11 cellular contexts compared by ENCODE assay signal in the genomic region with DNA sequence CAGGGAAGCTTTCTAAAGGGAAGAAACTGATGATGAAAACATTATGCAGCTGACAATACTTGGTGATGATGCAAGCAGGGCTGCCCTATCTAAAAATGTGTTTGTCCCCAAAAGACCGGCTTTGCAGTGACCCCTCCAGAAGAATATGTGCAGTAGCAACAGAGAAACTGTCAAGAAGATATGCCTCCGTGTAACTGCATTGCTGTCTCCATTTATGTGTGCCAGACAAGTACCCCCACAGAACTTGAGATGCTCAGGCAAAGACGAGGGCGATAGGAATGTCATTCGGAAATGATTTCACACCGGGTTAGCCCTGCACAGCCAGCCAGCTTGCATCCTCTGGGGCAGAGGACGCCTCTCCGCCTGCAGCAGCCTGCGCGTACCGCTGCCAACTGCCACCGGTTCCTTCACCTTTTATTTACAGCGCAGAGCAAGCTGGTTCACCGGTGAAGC. TPM values are rescaled to one million over a fixed set of nuclear protein-coding genes. Genes with fewer than 3 reads are reported as not detected.
DNase-seq lines count a peak whose midpoint lies in the region; ATAC-seq, FAIRE-seq and TF ChIP-seq lines count a peak whose summit lies in the region.
"Had no signal": no experiment of that assay in that cellular context is flagged by ENCODE, and none has a peak within 500 bp of the region (broad histone marks: within the 10 kb centered on the region; RNA-seq: fewer than 3 reads in every experiment).

No MANE protein-coding gene starts in this region.

- POLR2A ChIA-PET in A549 (lab: Yijun Ruan, JAX): no interaction called here

- H3K36me3 ChIP-seq in RWPE2 (ENCODE audit: low read depth) (no peaks in the 10 kb centered on the region), iPS-15b (ENCODE audit: control insufficient read depth, insufficient read depth, low read length) (no peaks in the 10 kb centered on the region)

- TF ChIP-seq EP300 in A549 (IDR thresholded peaks at IDR 0.05): no peak

- TF ChIP-seq POLR2A in A549 (IDR thresholded peaks at IDR 0.05; ENCODE audit: low read length): no peak

- no peak for FAIRE-seq in A549 (lab: Jason Lieb, UNC)

- WGBS in A549 (ENCODE audit: missing lambda C conversion rate): 53% methylated on average over 14 of the region's 14 CpGs

- TF ChIP-seq RAD21 in A549 (conservative IDR thresholded peaks at IDR 0.05 in 1 of 2, IDR thresholded peaks at IDR 0.05 in 1 of 2): no peak

- no peak overlapping the region for H3K9ac ChIP-seq in iPS-15b (ENCODE audit: low read depth, low read length)

- intact Hi-C loops in left ventricle myocardium superior (cut with micrococcal nuclease): no loop called here

- ATAC-seq in A549 (no peak; a peak in 1 of 6 replicates), RWPE2 (ENCODE audit: low read depth) (peak; percentile 28), GM18498 (IDR thresholded peaks at IDR 0.05; ENCODE audit: unreplicated experiment) (no peak), left ventricle myocardium superior (no peak)

- H3K4me3 ChIP-seq in A549 (peak overlapping the region; percentile 13; the same call in 1 of the 3 replicates), RWPE2 (ENCODE audit: severe bottlenecking) (no peak overlapping the region), iPS-15b (ENCODE audit: low read depth, low read length) (peak overlapping the region; percentile 60)

- no peak overlapping the region for H3K27ac ChIP-seq in A549
- H3K27ac ChIP-seq in RWPE2 (ENCODE audit: poor library complexity, severe bottlenecking): no peak overlapping the region

- H3K27me3 ChIP-seq in RWPE2 (ENCODE audit: insufficient read depth, poor library complexity, severe bottlenecking) (peaks cover 77% of the 10 kb centered on the region), iPS-15b (ENCODE audit: control insufficient read depth, insufficient read depth, low read length) (peaks cover 65% of the 10 kb centered on the region)

- CTCF ChIA-PET in A549 (lab: Yijun Ruan, JAX): interaction anchor here (0.5 to 5.8 kb wide), 18 partner anchors 10 to 442 kb away, joined by 3 to 59 read pairs (median 4); no protein-coding TSS in a partner anchor

- H3K9me3 ChIP-seq in A549 (no peaks in the 10 kb centered on the region), RWPE2 (ENCODE audit: severe bottlenecking) (no peaks in the 10 kb centered on the region), iPS-15b (ENCODE audit: control insufficient read depth, insufficient read depth, low read length) (no peaks in the 10 kb centered on the region)

- TF ChIP-seq CTCF in A549 (IDR thresholded peaks at IDR 0.05): no peak
- no peak for TF ChIP-seq CTCF in RWPE2 (IDR thresholded peaks at IDR 0.05; ENCODE audit: poor library complexity, severe bottlenecking)

- DNase-seq in A549 (ENCODE audit: low read depth in 1 of 2, low spot score in 1 of 2): no peak
- DNase-seq in DMS 273 (lab: John Stamatoyannopoulos, UW; ENCODE audit: unreplicated experiment): peak; percentile 85
- no peak for DNase-seq in RWPE2 (ENCODE audit: low spot score)
- DNase-seq in pons (ENCODE audit: low spot score): no peak
- DNase-seq in OCI-M1 (lab: John Stamatoyannopoulos, UW): no peak
- no peak for DNase-seq in left ventricle myocardium superior
- DNase-seq: activated B cell treated with CpG ODN at 0.5 μM for 24 hours, DND-41 had no signal

- peak overlapping the region; percentile 85 for H3K4me2 ChIP-seq in A549

- H3K4me1 ChIP-seq in A549 (peaks cover 15% of the 10 kb centered on the region), RWPE2 (ENCODE audit: insufficient read depth, poor library complexity, severe bottlenecking) (no peaks in the 10 kb centered on the region), iPS-15b (ENCODE audit: control insufficient read depth, insufficient read depth, low read length) (peaks cover 6% of the 10 kb centered on the region)

TF ChIP-seq in A549, 52 proteins besides CTCF, POLR2A, EP300 and RAD21:
- TF ChIP-seq, protein P1, sequence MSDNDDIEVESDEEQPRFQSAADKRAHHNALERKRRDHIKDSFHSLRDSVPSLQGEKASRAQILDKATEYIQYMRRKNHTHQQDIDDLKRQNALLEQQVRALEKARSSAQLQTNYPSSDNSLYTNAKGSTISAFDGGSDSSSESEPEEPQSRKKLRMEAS (IDR thresholded peaks at IDR 0.05): no peak
- no peak for TF ChIP-seq MAZ (IDR thresholded peaks at IDR 0.05; ENCODE audit: borderline replicate concordance, low read depth, low read length)
- no peak for TF ChIP-seq RNF2 (IDR thresholded peaks at IDR 0.05; ENCODE audit: borderline replicate concordance, low read depth)
- no peak for TF ChIP-seq ZFP36 (IDR thresholded peaks at IDR 0.05; ENCODE audit: borderline replicate concordance, partially characterized antibody)
- TF ChIP-seq SREBF2 (IDR thresholded peaks at IDR 0.05): no peak
- no peak for TF ChIP-seq HEYL (CRISPR knock-in tag; IDR thresholded peaks at IDR 0.05)
- TF ChIP-seq RCOR1 (IDR thresholded peaks at IDR 0.05; ENCODE audit: low read depth, low read length): no peak
- no peak for TF ChIP-seq EHMT2 (IDR thresholded peaks at IDR 0.05; ENCODE audit: low read depth)
- TF ChIP-seq, protein P2, sequence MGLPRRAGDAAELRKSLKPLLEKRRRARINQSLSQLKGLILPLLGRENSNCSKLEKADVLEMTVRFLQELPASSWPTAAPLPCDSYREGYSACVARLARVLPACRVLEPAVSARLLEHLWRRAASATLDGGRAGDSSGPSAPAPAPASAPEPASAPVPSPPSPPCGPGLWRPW (IDR thresholded peaks at IDR 0.05): no peak
- TF ChIP-seq NR3C1 (IDR thresholded peaks at IDR 0.05): no peak
- TF ChIP-seq, protein P3, sequence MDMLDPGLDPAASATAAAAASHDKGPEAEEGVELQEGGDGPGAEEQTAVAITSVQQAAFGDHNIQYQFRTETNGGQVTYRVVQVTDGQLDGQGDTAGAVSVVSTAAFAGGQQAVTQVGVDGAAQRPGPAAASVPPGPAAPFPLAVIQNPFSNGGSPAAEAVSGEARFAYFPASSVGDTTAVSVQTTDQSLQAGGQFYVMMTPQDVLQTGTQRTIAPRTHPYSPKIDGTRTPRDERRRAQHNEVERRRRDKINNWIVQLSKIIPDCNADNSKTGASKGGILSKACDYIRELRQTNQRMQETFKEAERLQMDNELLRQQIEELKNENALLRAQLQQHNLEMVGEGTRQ (IDR thresholded peaks at IDR 0.05): no peak
- TF ChIP-seq NFE2L2 (conservative IDR thresholded peaks at IDR 0.05; ENCODE audit: low read length): no peak
- no peak for TF ChIP-seq ESRRA (IDR thresholded peaks at IDR 0.05; ENCODE audit: borderline replicate concordance, low read length)
- TF ChIP-seq MAFK (IDR thresholded peaks at IDR 0.05; ENCODE audit: partially characterized antibody): no peak
- TF ChIP-seq PHF8 (IDR thresholded peaks at IDR 0.05; ENCODE audit: borderline replicate concordance, low read depth): no peak
- no peak for TF ChIP-seq KDM1A (IDR thresholded peaks at IDR 0.05; ENCODE audit: low read depth)
- TF ChIP-seq, protein P4, sequence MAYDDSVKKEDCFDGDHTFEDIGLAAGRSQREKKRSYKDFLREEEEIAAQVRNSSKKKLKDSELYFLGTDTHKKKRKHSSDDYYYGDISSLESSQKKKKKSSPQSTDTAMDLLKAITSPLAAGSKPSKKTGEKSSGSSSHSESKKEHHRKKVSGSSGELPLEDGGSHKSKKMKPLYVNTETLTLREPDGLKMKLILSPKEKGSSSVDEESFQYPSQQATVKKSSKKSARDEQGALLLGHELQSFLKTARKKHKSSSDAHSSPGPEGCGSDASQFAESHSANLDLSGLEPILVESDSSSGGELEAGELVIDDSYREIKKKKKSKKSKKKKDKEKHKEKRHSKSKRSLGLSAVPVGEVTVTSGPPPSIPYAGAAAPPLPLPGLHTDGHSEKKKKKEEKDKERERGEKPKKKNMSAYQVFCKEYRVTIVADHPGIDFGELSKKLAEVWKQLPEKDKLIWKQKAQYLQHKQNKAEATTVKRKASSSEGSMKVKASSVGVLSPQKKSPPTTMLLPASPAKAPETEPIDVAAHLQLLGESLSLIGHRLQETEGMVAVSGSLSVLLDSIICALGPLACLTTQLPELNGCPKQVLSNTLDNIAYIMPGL (CRISPR knock-in tag; IDR thresholded peaks at IDR 0.05; ENCODE audit: borderline replicate concordance): no peak
- no peak for TF ChIP-seq NPAS2 (CRISPR knock-in tag; IDR thresholded peaks at IDR 0.05; ENCODE audit: borderline replicate concordance)
- no peak for TF ChIP-seq TFCP2L1 (CRISPR knock-in tag; IDR thresholded peaks at IDR 0.05)
- no peak for TF ChIP-seq HOXA7 (CRISPR knock-in tag; IDR thresholded peaks at IDR 0.05)

RNA-seq across cellular contexts. Expression of a gene that starts 2.1 kb away (rescaled TPM):
- polyA plus RNA-seq in A549 (2011; rRNA removed) (0.08 and 0.21 TPM in 2 replicates), A549 (2017; fragmentation: RNase III; extraction: RNeasy Plus Mini Kit Qiagen cat#74134 plus additional on column Dnase treatment) (0.34 to 0.57 TPM (median 0.47 TPM) in 3 replicates)
- 0.05 and 0.07 TPM in 2 replicates for polyA plus RNA-seq in A549 (2012; cell fraction: cytosol; rRNA removed)
- polyA plus RNA-seq in A549 (2012; cell fraction: nucleus; rRNA removed): 0.05 and 0.06 TPM in 2 replicates
- 0.34 and 1.2 TPM in 2 replicates for polyA minus RNA-seq in A549 (2011; rRNA and poly(A)+ RNA removed)
- 0.62 TPM for total RNA-seq in left ventricle myocardium superior
- total RNA-seq: activated B cell treated with CpG ODN at 0.5 μM for 24 hours, HT-29 had no signal
